ENCODE assay signal across 8 cellular contexts in genomic region chr3:185824051-185824466, GRCh38. TPM values are rescaled to one million over a fixed set of nuclear protein-coding genes. Genes with fewer than 3 reads are reported as not detected.
DNase-seq lines count a peak whose midpoint lies in the region; ATAC-seq and TF ChIP-seq lines count a peak whose summit lies in the region.

No MANE protein-coding gene starts in this region.

- DNase-seq in activated CD4-positive, CD25-positive, alpha-beta regulatory T cell treated with anti-CD3 and anti-CD28 coated beads, Interleukin-2, amount 50 U/mL, for 72 hours = peak; percentile 31
- peak; percentile 60 for DNase-seq in UCSD-AML1 (lab: John Stamatoyannopoulos, UW; ENCODE audit: unreplicated experiment)
- DNase-seq in fibroblast of lung (ENCODE audit: low read depth in 2 of 2) = no peak
- no peak for DNase-seq in GM19238 (ENCODE audit: insufficient read length, low spot score)
- no peak for DNase-seq in omental fat pad (ENCODE audit: low spot score)

- peak overlapping the region; percentile 63 to 91 (median 82) for H3K4me3 ChIP-seq in fibroblast of lung (replicated peaks in 1 of 4; ENCODE audit: control extremely low read depth in 1 of 4, insufficient read depth in 1 of 4, low read depth in 3 of 4, low read length in 4 of 4)
- H3K4me3 ChIP-seq in neutrophil (ENCODE audit: low read depth in 1 of 2, low read length in 1 of 2) = peak overlapping the region; percentile 62 to 68

- no peak for ATAC-seq in activated CD4-positive, CD25-positive, alpha-beta regulatory T cell treated with anti-CD3 and anti-CD28 coated beads, Interleukin-2, amount 50 U/mL, for 24 hours
- no peak for ATAC-seq in GM19463 (IDR thresholded peaks at IDR 0.05; ENCODE audit: unreplicated experiment)
- ATAC-seq in omental fat pad (ENCODE audit: low FRiP score) = no peak

- H3K36me3 ChIP-seq in fibroblast of lung (ENCODE audit: control insufficient read depth, insufficient read depth, low read length) = no peaks in the 10 kb centered on the region
- H3K36me3 ChIP-seq in neutrophil = no peaks in the 10 kb centered on the region

- no peaks in the 10 kb centered on the region for H4K20me1 ChIP-seq in fibroblast of lung (ENCODE audit: control insufficient read depth, extremely low read depth, insufficient read depth, low read length)

- H3K27me3 ChIP-seq in fibroblast of lung (ENCODE audit: control insufficient read depth, insufficient read depth, low read length) = no peaks in the 10 kb centered on the region
- H3K27me3 ChIP-seq in neutrophil = peaks cover 70% of the 10 kb centered on the region

- peak overlapping the region; percentile 85 for H3K9ac ChIP-seq in fibroblast of lung (ENCODE audit: insufficient read depth, low read length)

- H3K4me2 ChIP-seq in fibroblast of lung (ENCODE audit: extremely low read depth, insufficient read depth, low read length) = peak overlapping the region; percentile 18

- H2AFZ ChIP-seq in fibroblast of lung (ENCODE audit: low read length) = no peak overlapping the region

- H3K27ac ChIP-seq in fibroblast of lung (ENCODE audit: insufficient read depth, low read length) (peak overlapping the region; percentile 85), neutrophil (no peak overlapping the region)

- no peaks in the 10 kb centered on the region for H3K9me3 ChIP-seq in fibroblast of lung (ENCODE audit: control insufficient read depth, insufficient read depth, low read depth, low read length)
- no peaks in the 10 kb centered on the region for H3K9me3 ChIP-seq in neutrophil

- TF ChIP-seq CTCF in fibroblast of lung (conservative IDR thresholded peaks at IDR 0.05 in 1 of 2, IDR thresholded peaks at IDR 0.05 in 1 of 2; ENCODE audit: low read depth in 1 of 2, low read length in 2 of 2) = no peak
- no peak for TF ChIP-seq CTCF in neutrophil (IDR thresholded peaks at IDR 0.05)
- no peak for TF ChIP-seq CTCF in omental fat pad (IDR thresholded peaks at IDR 0.05)

- H3K79me2 ChIP-seq in fibroblast of lung (ENCODE audit: control insufficient read depth, insufficient read depth, low read length) = peaks cover 63% of the 10 kb centered on the region

- H3K4me1 ChIP-seq in fibroblast of lung (ENCODE audit: control insufficient read depth, extremely low read depth, insufficient read depth, low read length) = peaks cover 6% of the 10 kb centered on the region
- peaks cover 25 to 31% of the 10 kb centered on the region in 2 experiments for H3K4me1 ChIP-seq in neutrophil (ENCODE audit: control insufficient read depth in 1 of 2, insufficient read depth in 1 of 2, low read depth in 1 of 2, low read length in 1 of 2)

RNA-seq across cellular contexts. Expression of gene IGF2BP2, which starts 0.8 kb away (rescaled TPM):
- total RNA-seq in fibroblast of lung (26.2 and 46.1 TPM in 2 replicates), omental fat pad (10 to 100 TPM in 3 of 4 donors, 1 to 10 TPM in 1; 7.3 to 48.9 (median 18.7) TPM)
- polyA plus RNA-seq in fibroblast of lung = 5.5 and 7.1 TPM in 2 replicates
- polyA plus RNA-seq in fibroblast of lung (2012) = 72.6 and 75.1 TPM in 2 replicates
- 26.0 and 30.6 TPM in 2 replicates for polyA minus RNA-seq in fibroblast of lung (ENCODE audit: low replicate concordance)

Comparison
In these comparisons a context has a peak if more than half of its experiments do, and no peak if none do; other contexts are left out.
1. DNase-seq: peak in activated CD4-positive, CD25-positive, alpha-beta regulatory T cell treated with anti-CD3 and anti-CD28 coated beads, Interleukin-2, amount 50 U/mL, for 72 hours (single experiment) and UCSD-AML1 (single experiment); none in fibroblast of lung (0 of 2), GM19238 (single experiment) and omental fat pad (single experiment).